ENCODE assay signal across 25 cellular contexts in genomic region chr19:7419153-7419552, GRCh38.
"Had no signal": no experiment of that assay in that cellular context is flagged by ENCODE, and none has a peak within 500 bp of the region (broad histone marks: within the 10 kb centered on the region; RNA-seq: fewer than 3 reads in every experiment).

No MANE protein-coding gene starts in this region.

- H3K4me1 ChIP-seq: Peyer's patch had no signal

- H3K27me3 Mint-ChIP-seq: activated naive CD8-positive, alpha-beta T cell treated with anti-CD3 and anti-CD28 coated beads, Interleukin-2, amount 50 U/mL, for 24 hours; brain; central memory CD8-positive, alpha-beta T cell had no signal

- ATAC-seq: activated CD4-positive, CD25-positive, alpha-beta regulatory T cell treated with anti-CD3 and anti-CD28 coated beads, Interleukin-2, amount 50 U/mL, for 24 hours; activated naive CD4-positive, alpha-beta T cell treated with anti-CD3 and anti-CD28 coated beads, Interleukin-2, amount 50 U/mL, for 72 hours; activated naive CD8-positive, alpha-beta T cell treated with anti-CD3 and anti-CD28 coated beads, Interleukin-2, amount 50 U/mL, for 24 hours; SK-N-SH treated with all-trans-retinoic acid at 6 μM for 48 hours had no signal

- H3K9me3 ChIP-seq: MG63, Peyer's patch, SJSA1 had no signal

- H3K27ac ChIP-seq: Peyer's patch, SJSA1 had no signal

- H3K4me3 Mint-ChIP-seq: activated naive CD8-positive, alpha-beta T cell treated with anti-CD3 and anti-CD28 coated beads, Interleukin-2, amount 50 U/mL, for 24 hours; brain; central memory CD8-positive, alpha-beta T cell had no signal

- DNase-seq: activated CD4-positive, alpha-beta T cell treated with anti-CD3 and anti-CD28 coated beads for 48 hours; activated CD4-positive, alpha-beta T cell treated with anti-CD3 and anti-CD28 coated beads, Interleukin-2, amount 50 U/mL, for 48 hours; activated effector memory CD4-positive, alpha-beta T cell treated with Interleukin-2 at 50 U/mL for 16 hours; activated naive CD4-positive, alpha-beta T cell; activated naive CD8-positive, alpha-beta T cell treated with anti-CD3 and anti-CD28 coated beads, Interleukin-2, amount 50 U/mL, for 24 hours; activated T-cell treated with anti-CD3 and anti-CD28 coated beads for 4 hours; amniotic stem cell; MG63; MV-4-11; NCI-H1092 treated with DMSO at 0.1 percent for 48 hours; NCI-H1417 treated with DMSO at 0.1 percent for 48 hours; NCI-H1694 treated with DMSO at 0.1 percent for 48 hours; NCI-H345; NCI-H526 treated with DMSO at 0.1 percent for 48 hours; NK-92 treated with Interleukin-12 subunit alpha and Interleukin-12 subunit beta, amount 100 ng/mL, for 24 hours; Peyer's patch; Right ventricle myocardium superior; SW 1271 had no signal

- H3K9me3 Mint-ChIP-seq: activated naive CD4-positive, alpha-beta T cell treated with anti-CD3 and anti-CD28 coated beads, Interleukin-2, amount 50 U/mL, for 72 hours; activated naive CD8-positive, alpha-beta T cell treated with anti-CD3 and anti-CD28 coated beads, Interleukin-2, amount 50 U/mL, for 24 hours; central memory CD8-positive, alpha-beta T cell had no signal

- H3K4me3 ChIP-seq: MG63, Peyer's patch, SJSA1 had no signal

- FAIRE-seq: astrocyte had no signal

- H3K27ac Mint-ChIP-seq: activated naive CD8-positive, alpha-beta T cell treated with anti-CD3 and anti-CD28 coated beads, Interleukin-2, amount 50 U/mL, for 24 hours; brain had no signal

- H3K27me3 ChIP-seq: MG63, Peyer's patch, SJSA1 had no signal

- H3K36me3 Mint-ChIP-seq: activated naive CD4-positive, alpha-beta T cell treated with anti-CD3 and anti-CD28 coated beads, Interleukin-2, amount 50 U/mL, for 72 hours had no signal
